In genomic region chr7:93830141-93830925, GRCh38 we compare ENCODE assay signal across 33 cellular contexts.
"Had no signal": no experiment of that assay in that cellular context is flagged by ENCODE, and none has a peak within 500 bp of the region (broad histone marks: within the 10 kb centered on the region; RNA-seq: fewer than 3 reads in every experiment).

No MANE protein-coding gene starts in this region.

- H3K9ac ChIP-seq: KMS-11 had no signal

- H3K4me2 ChIP-seq: KMS-11 had no signal

- H3K4me1 ChIP-seq: SJCRH30 had no signal

- H3K9me3 ChIP-seq: SJCRH30 had no signal

- H3K27ac Mint-ChIP-seq: activated B cell treated with CpG ODN at 0.5 μM for 24 hours; activated CD4-positive, alpha-beta memory T cell treated with anti-CD3 and anti-CD28 coated beads for 36 hours; activated naive CD4-positive, alpha-beta T cell treated with anti-CD3 and anti-CD28 coated beads, Interleukin-2, amount 10 ng/mL, durations not matched to agents 7 days and 5 days; activated naive CD8-positive, alpha-beta T cell; activated naive CD8-positive, alpha-beta T cell treated with anti-CD3 and anti-CD28 coated beads, Interleukin-2, amount 50 U/mL, for 24 hours; activated T-helper 1 cell treated with anti-CD3 and anti-CD28 coated beads, Interleukin-12 subunit alpha, Interleukin-12 subunit beta, Interleukin-2, Interleukin-4 antibody, amounts not matched to agents 30 ng/mL and 10 ng/mL and 1 ng/mL, durations not matched to agents 14 hours and 24 hours and 36 hours; T-cell had no signal

- H3K27me3 Mint-ChIP-seq: activated B cell treated with CpG ODN at 0.5 μM for 24 hours; activated CD4-positive, alpha-beta memory T cell treated with anti-CD3 and anti-CD28 coated beads for 36 hours; activated naive CD4-positive, alpha-beta T cell treated with anti-CD3 and anti-CD28 coated beads, Interleukin-2, amount 10 ng/mL, durations not matched to agents 7 days and 5 days; activated naive CD8-positive, alpha-beta T cell; activated naive CD8-positive, alpha-beta T cell treated with anti-CD3 and anti-CD28 coated beads, Interleukin-2, amount 50 U/mL, for 24 hours; central memory CD8-positive, alpha-beta T cell; T-cell had no signal

- H3K4me3 Mint-ChIP-seq: activated B cell treated with CpG ODN at 0.5 μM for 24 hours; activated CD4-positive, alpha-beta memory T cell treated with anti-CD3 and anti-CD28 coated beads for 36 hours; activated naive CD4-positive, alpha-beta T cell treated with anti-CD3 and anti-CD28 coated beads, Interleukin-2, amount 10 ng/mL, durations not matched to agents 7 days and 5 days; activated naive CD8-positive, alpha-beta T cell; activated naive CD8-positive, alpha-beta T cell treated with anti-CD3 and anti-CD28 coated beads, Interleukin-2, amount 50 U/mL, for 24 hours; activated T-cell treated with anti-CD3 and anti-CD28 coated beads, Interleukin-2, amount 50 U/mL, for 4 hours; activated T-helper 1 cell treated with anti-CD3 and anti-CD28 coated beads, Interleukin-12 subunit alpha, Interleukin-12 subunit beta, Interleukin-2, Interleukin-4 antibody, amounts not matched to agents 30 ng/mL and 10 ng/mL and 1 ng/mL, durations not matched to agents 14 hours and 24 hours and 36 hours; central memory CD8-positive, alpha-beta T cell; T-cell had no signal

- ATAC-seq: activated naive CD8-positive, alpha-beta T cell treated with anti-CD3 and anti-CD28 coated beads, Interleukin-2, amount 50 U/mL, for 24 hours; activated T-cell treated with anti-CD3 and anti-CD28 coated beads, Interleukin-2, amount 50 U/mL, for 4 hours; Panc1; T-cell had no signal

- DNase-seq: activated B cell treated with CpG ODN at 0.5 μM for 24 hours; activated CD4-positive, alpha-beta memory T cell treated with anti-CD3 and anti-CD28 coated beads for 36 hours; activated CD4-positive, alpha-beta T cell treated with anti-CD3 and anti-CD28 coated beads for 4 hours; activated CD4-positive, alpha-beta T cell treated with anti-CD3 and anti-CD28 coated beads, Interleukin-2, amount 50 U/mL, for 1 hour; activated CD4-positive, CD25-positive, alpha-beta regulatory T cell treated with anti-CD3 and anti-CD28 coated beads, Interleukin-2, amount 50 U/mL, for 72 hours; activated CD8-positive, alpha-beta memory T cell treated with anti-CD3 and anti-CD28 coated beads, Interleukin-2, amount 50 U/mL, for 4 hours; activated effector memory CD4-positive, alpha-beta T cell treated with Interleukin-2 at 50 U/mL for 16 hours; activated naive CD4-positive, alpha-beta T cell treated with anti-CD3 and anti-CD28 coated beads, Interleukin-2, amount 10 ng/mL, durations not matched to agents 7 days and 5 days; activated naive CD8-positive, alpha-beta T cell treated with anti-CD3 and anti-CD28 coated beads, Interleukin-2, amount 50 U/mL, for 24 hours; activated T-cell treated with anti-CD3 and anti-CD28 coated beads for 4 hours; activated T-cell treated with anti-CD3 and anti-CD28 coated beads, Interleukin-2, amount 50 U/mL, for 4 hours; amniotic stem cell; aorta; NCI-H1105; NCI-H1417 treated with DMSO at 0.1 percent for 48 hours; NCI-H187 treated with DMSO at 0.1 percent for 48 hours; NCI-H2081 treated with DMSO at 0.1 percent for 48 hours; NCI-H226; NCI-H446 treated with DMSO at 0.1 percent for 48 hours; NCI-H524; SHP77; SJCRH30; T-cell; T-helper 2 cell; T-helper 9 cell had no signal

- H3K4me1 Mint-ChIP-seq: activated B cell treated with CpG ODN at 0.5 μM for 24 hours; activated naive CD4-positive, alpha-beta T cell treated with anti-CD3 and anti-CD28 coated beads, Interleukin-2, amount 10 ng/mL, durations not matched to agents 7 days and 5 days; activated naive CD8-positive, alpha-beta T cell treated with anti-CD3 and anti-CD28 coated beads, Interleukin-2, amount 50 U/mL, for 24 hours; central memory CD8-positive, alpha-beta T cell; T-cell had no signal

- H3K27me3 ChIP-seq: cardiac muscle cell, SJCRH30 had no signal

- H3K36me3 Mint-ChIP-seq: activated CD4-positive, alpha-beta memory T cell treated with anti-CD3 and anti-CD28 coated beads for 36 hours; activated naive CD4-positive, alpha-beta T cell treated with anti-CD3 and anti-CD28 coated beads, Interleukin-2, amount 10 ng/mL, durations not matched to agents 7 days and 5 days; activated naive CD8-positive, alpha-beta T cell; T-cell had no signal

- H3K4me3 ChIP-seq: cardiac muscle cell, SJCRH30, SK-N-MC had no signal

- H3K9me3 Mint-ChIP-seq: activated B cell treated with CpG ODN at 0.5 μM for 24 hours; activated CD4-positive, alpha-beta memory T cell treated with anti-CD3 and anti-CD28 coated beads for 36 hours; activated naive CD4-positive, alpha-beta T cell treated with anti-CD3 and anti-CD28 coated beads, Interleukin-2, amount 10 ng/mL, durations not matched to agents 7 days and 5 days; activated naive CD8-positive, alpha-beta T cell treated with anti-CD3 and anti-CD28 coated beads, Interleukin-2, amount 50 U/mL, for 24 hours; activated T-cell treated with anti-CD3 and anti-CD28 coated beads, Interleukin-2, amount 50 U/mL, for 4 hours; activated T-helper 1 cell treated with anti-CD3 and anti-CD28 coated beads, Interleukin-12 subunit alpha, Interleukin-12 subunit beta, Interleukin-2, Interleukin-4 antibody, amounts not matched to agents 30 ng/mL and 10 ng/mL and 1 ng/mL, durations not matched to agents 14 hours and 24 hours and 36 hours; central memory CD8-positive, alpha-beta T cell; T-cell had no signal

- H3K27ac ChIP-seq: cardiac muscle cell, KMS-11, SJCRH30, SK-N-MC, VCaP had no signal

- H3K36me3 ChIP-seq: cardiac muscle cell, SJCRH30 had no signal
